In genomic region chr1:93136445-93136844, GRCh38 we compare ENCODE assay signal across 29 cellular contexts.
"Had no signal": no experiment of that assay in that cellular context is flagged by ENCODE, and none has a peak within 500 bp of the region (broad histone marks: within the 10 kb centered on the region; RNA-seq: fewer than 3 reads in every experiment).

No MANE protein-coding gene starts in this region.

- H3K36me3 ChIP-seq: colonic mucosa had no signal

- H3K4me1 ChIP-seq: ascending aorta, breast epithelium, esophagus muscularis mucosa, gastrocnemius medialis, heart left ventricle had no signal

- H3K9me3 ChIP-seq: ascending aorta, breast epithelium, colonic mucosa, esophagus muscularis mucosa, gastrocnemius medialis, heart left ventricle had no signal

- H3K27me3 ChIP-seq: ascending aorta, breast epithelium, cardiac muscle cell, colonic mucosa, esophagus muscularis mucosa, foreskin keratinocyte, gastrocnemius medialis, heart left ventricle had no signal

- H3K4me1 Mint-ChIP-seq: activated B cell treated with CpG ODN at 0.5 μM for 24 hours; activated naive CD4-positive, alpha-beta T cell treated with anti-CD3 and anti-CD28 coated beads, Interleukin-2, amount 10 ng/mL, durations not matched to agents 7 days and 5 days; brain; endodermal cell had no signal

- H3K27ac Mint-ChIP-seq: activated B cell treated with CpG ODN at 0.5 μM for 24 hours; activated CD8-positive, alpha-beta T cell treated with anti-CD3 and anti-CD28 coated beads for 36 hours; activated naive CD4-positive, alpha-beta T cell treated with anti-CD3 and anti-CD28 coated beads, Interleukin-2, amount 10 ng/mL, durations not matched to agents 7 days and 5 days; activated naive CD4-positive, alpha-beta T cell treated with anti-CD3 and anti-CD28 coated beads, Interleukin-2, amount 50 U/mL, for 72 hours; activated naive CD8-positive, alpha-beta T cell treated with anti-CD3 and anti-CD28 coated beads, Interleukin-2, amount 10 ng/mL, durations not matched to agents 7 days and 5 days; endodermal cell had no signal

- ATAC-seq: activated CD4-positive, CD25-positive, alpha-beta regulatory T cell treated with anti-CD3 and anti-CD28 coated beads, Interleukin-2, amount 50 U/mL, for 24 hours; activated CD8-positive, alpha-beta T cell treated with anti-CD3 and anti-CD28 coated beads for 36 hours; activated naive CD4-positive, alpha-beta T cell treated with anti-CD3 and anti-CD28 coated beads, Interleukin-2, amount 50 U/mL, for 72 hours; activated T-cell treated with anti-CD3 and anti-CD28 coated beads, Interleukin-2, amount 50 U/mL, for 4 hours; foreskin keratinocyte; gastrocnemius medialis; heart left ventricle had no signal

- H3K4me3 Mint-ChIP-seq: activated B cell treated with CpG ODN at 0.5 μM for 24 hours; activated CD8-positive, alpha-beta T cell treated with anti-CD3 and anti-CD28 coated beads for 36 hours; activated naive CD4-positive, alpha-beta T cell treated with anti-CD3 and anti-CD28 coated beads, Interleukin-2, amount 10 ng/mL, durations not matched to agents 7 days and 5 days; activated naive CD8-positive, alpha-beta T cell treated with anti-CD3 and anti-CD28 coated beads, Interleukin-2, amount 10 ng/mL, durations not matched to agents 7 days and 5 days; activated T-cell treated with anti-CD3 and anti-CD28 coated beads, Interleukin-2, amount 50 U/mL, for 4 hours; brain; endodermal cell had no signal

- H3K9me3 Mint-ChIP-seq: activated B cell treated with CpG ODN at 0.5 μM for 24 hours; activated CD8-positive, alpha-beta T cell treated with anti-CD3 and anti-CD28 coated beads for 36 hours; activated naive CD4-positive, alpha-beta T cell treated with anti-CD3 and anti-CD28 coated beads, Interleukin-2, amount 10 ng/mL, durations not matched to agents 7 days and 5 days; activated naive CD4-positive, alpha-beta T cell treated with anti-CD3 and anti-CD28 coated beads, Interleukin-2, amount 50 U/mL, for 72 hours; activated naive CD8-positive, alpha-beta T cell treated with anti-CD3 and anti-CD28 coated beads, Interleukin-2, amount 10 ng/mL, durations not matched to agents 7 days and 5 days; activated T-cell treated with anti-CD3 and anti-CD28 coated beads, Interleukin-2, amount 50 U/mL, for 4 hours; brain; endodermal cell had no signal

- H3K27me3 Mint-ChIP-seq: activated B cell treated with CpG ODN at 0.5 μM for 24 hours; activated CD8-positive, alpha-beta T cell treated with anti-CD3 and anti-CD28 coated beads for 36 hours; activated naive CD4-positive, alpha-beta T cell treated with anti-CD3 and anti-CD28 coated beads, Interleukin-2, amount 10 ng/mL, durations not matched to agents 7 days and 5 days; activated naive CD8-positive, alpha-beta T cell treated with anti-CD3 and anti-CD28 coated beads, Interleukin-2, amount 10 ng/mL, durations not matched to agents 7 days and 5 days; brain had no signal

- H3K27ac ChIP-seq: ascending aorta, breast epithelium, cardiac muscle cell, colonic mucosa, esophagus muscularis mucosa, foreskin keratinocyte, gastrocnemius medialis, heart left ventricle had no signal

- H3K4me3 ChIP-seq: ascending aorta, breast epithelium, cardiac muscle cell, colonic mucosa, esophagus muscularis mucosa, gastrocnemius medialis, heart left ventricle had no signal

- DNase-seq: activated B cell treated with CpG ODN at 0.5 μM for 24 hours; activated CD4-positive, alpha-beta T cell treated with anti-CD3 and anti-CD28 coated beads for 48 hours; activated CD4-positive, alpha-beta T cell treated with anti-CD3 and anti-CD28 coated beads, Interleukin-2, amount 50 U/mL, for 1 hour; activated CD4-positive, alpha-beta T cell treated with anti-CD3 and anti-CD28 coated beads, Interleukin-2, amount 50 U/mL, for 48 hours; activated CD8-positive, alpha-beta memory T cell treated with anti-CD3 and anti-CD28 coated beads for 24 hours; activated CD8-positive, alpha-beta T cell treated with anti-CD3 and anti-CD28 coated beads for 36 hours; activated gamma-delta T cell; activated naive CD4-positive, alpha-beta T cell; activated naive CD4-positive, alpha-beta T cell treated with anti-CD3 and anti-CD28 coated beads, Interleukin-2, amount 10 ng/mL, durations not matched to agents 7 days and 5 days; activated naive CD8-positive, alpha-beta T cell treated with anti-CD3 and anti-CD28 coated beads, Interleukin-2, amount 10 ng/mL, durations not matched to agents 7 days and 5 days; activated T-cell treated with anti-CD3 and anti-CD28 coated beads, Interleukin-2, amount 50 U/mL, for 4 hours; central memory CD4-positive, alpha-beta T cell; cerebellar nuclear complex; colonic mucosa; effector memory CD4-positive, alpha-beta T cell; endodermal cell; erythroblast; foreskin keratinocyte; gastrocnemius medialis; glutamatergic neuron; heart left ventricle; T-helper 2 cell had no signal
